Comparison of ENCODE assay signal across 29 cellular contexts in the genomic region with DNA sequence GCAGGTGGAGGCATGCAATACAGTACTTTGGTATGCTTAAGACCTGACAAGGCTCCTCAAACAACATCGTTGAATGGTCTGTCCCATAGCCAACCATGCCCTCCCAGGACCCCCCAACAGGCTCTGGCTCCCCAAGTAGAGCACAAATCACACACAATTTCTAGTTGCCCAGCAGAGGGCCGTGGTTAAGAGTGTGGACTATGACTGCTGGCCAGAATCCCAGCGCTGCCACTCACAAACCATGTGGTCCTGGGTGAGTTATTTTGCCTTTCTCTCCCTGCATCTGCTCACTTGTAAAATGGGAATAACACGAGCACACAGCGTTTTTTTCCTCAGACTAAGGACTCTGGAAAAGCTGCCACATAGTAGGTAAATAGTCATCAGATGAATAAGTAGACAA. TPM values are rescaled to one million over a fixed set of nuclear protein-coding genes. Genes with fewer than 3 reads are reported as not detected.
DNase-seq lines count a peak whose midpoint lies in the region; ATAC-seq and TF ChIP-seq lines count a peak whose summit lies in the region.
"Had no signal": no experiment of that assay in that cellular context is flagged by ENCODE, and none has a peak within 500 bp of the region (broad histone marks: within the 10 kb centered on the region; RNA-seq: fewer than 3 reads in every experiment).

No MANE protein-coding gene starts in this region.

- no peak overlapping the region for H3K18ac ChIP-seq in IMR-90 (ENCODE audit: low read depth, low read length)

- peaks cover 24% of the 10 kb centered on the region for H3K9me1 ChIP-seq in IMR-90 (ENCODE audit: insufficient read depth, low read length)

- CTCF ChIA-PET in IMR-90 (lab: Yijun Ruan, JAX) = no interaction called here

- H2AFZ ChIP-seq in IMR-90 (replicated peaks; ENCODE audit: low read length, poor library complexity) = no peak overlapping the region

- H2AK5ac ChIP-seq in IMR-90 (ENCODE audit: low read depth, low read length) = no peak overlapping the region

- no peak overlapping the region for H3K9ac ChIP-seq in IMR-90 (ENCODE audit: low read depth, low read length)
- H3K9ac ChIP-seq: BLaER1 treated with 17β-estradiol and CSF1 and Interleukin-3, amounts not matched to agents 10 nM and 100 nM had no signal

- peak; percentile 24; the same call in 1 of the 2 replicates for ATAC-seq in IMR-90 (ENCODE audit: low read depth)
- ATAC-seq: activated T-cell treated with anti-CD3 and anti-CD28 coated beads, Interleukin-2, amount 50 U/mL, for 72 hours; body of pancreas; stimulated activated effector memory CD8-positive, alpha-beta T cell treated with anti-CD3 and anti-CD28 coated beads, Interleukin-12 subunit alpha, Interleukin-12 subunit beta, amount 100 ng/mL, for 72 hours; upper lobe of right lung had no signal

- no peak overlapping the region for H3K27ac ChIP-seq in IMR-90 (ENCODE audit: insufficient read depth, low read length)
- H3K27ac ChIP-seq: BLaER1 treated with 17β-estradiol and CSF1 and Interleukin-3, amounts not matched to agents 10 nM and 100 nM; body of pancreas; colonic mucosa; foreskin keratinocyte; upper lobe of right lung had no signal

- H3K27me3 ChIP-seq in IMR-90 (ENCODE audit: control insufficient read depth, insufficient read depth, low read length) = no peaks in the 10 kb centered on the region
- H3K27me3 ChIP-seq: BLaER1 treated with 17β-estradiol and CSF1 and Interleukin-3, amounts not matched to agents 10 nM and 100 nM; body of pancreas; colonic mucosa; foreskin keratinocyte; upper lobe of right lung had no signal

- TF ChIP-seq CTCF in IMR-90 (conservative IDR thresholded peaks at IDR 0.05; ENCODE audit: low read depth, low read length) = no peak

- no peaks in the 10 kb centered on the region for H4K20me1 ChIP-seq in IMR-90 (ENCODE audit: insufficient read depth, low read length)
- H4K20me1 ChIP-seq: BLaER1 treated with 17β-estradiol and CSF1 and Interleukin-3, amounts not matched to agents 10 nM and 100 nM had no signal

- no peak overlapping the region for H4K91ac ChIP-seq in IMR-90 (ENCODE audit: insufficient read depth, low read depth, low read length)

- no peak overlapping the region for H3K14ac ChIP-seq in IMR-90 (replicated peaks; ENCODE audit: low read depth, low read length)

- H3K4ac ChIP-seq in IMR-90 (ENCODE audit: low read depth, low read length) = no peak overlapping the region

- no CpG with 5 or more reads among the region's 5 CpGs for WGBS in IMR-90 (ENCODE audit: extremely low coverage in 2 of 2, insufficient read length in 1 of 2), 2 experiments

- in situ Hi-C loops in IMR-90 (cut with MboI; ENCODE audit: low sequenced_read_pairs) = no loop called here

- no peak overlapping the region for H2BK5ac ChIP-seq in IMR-90 (ENCODE audit: low read depth, low read length, poor library complexity, severe bottlenecking)

- no peak overlapping the region for H3K56ac ChIP-seq in IMR-90 (ENCODE audit: extremely low read depth, insufficient read depth, low read length)

- no peak for TF ChIP-seq POLR2A in IMR-90 (IDR thresholded peaks at IDR 0.05; ENCODE audit: low read depth, low read length)

- peaks cover 2% of the 10 kb centered on the region; the same call in 1 of the 2 replicates for H3K36me3 ChIP-seq in IMR-90 (ENCODE audit: control insufficient read depth, insufficient read depth, low read length)
- H3K36me3 ChIP-seq: BLaER1 treated with 17β-estradiol and CSF1 and Interleukin-3, amounts not matched to agents 10 nM and 100 nM; colonic mucosa; upper lobe of right lung had no signal

- no peak for TF ChIP-seq RAD21 in IMR-90 (IDR thresholded peaks at IDR 0.05; ENCODE audit: low read length)

- H3K4me2 ChIP-seq in IMR-90 (ENCODE audit: low read depth, low read length) = no peak overlapping the region
- H3K4me2 ChIP-seq: BLaER1 treated with 17β-estradiol and CSF1 and Interleukin-3, amounts not matched to agents 10 nM and 100 nM had no signal

- no peaks in the 10 kb centered on the region for H3K9me3 ChIP-seq in IMR-90 (ENCODE audit: control insufficient read depth, insufficient read depth, low read length)
- H3K9me3 ChIP-seq: BLaER1 treated with 17β-estradiol and CSF1 and Interleukin-3, amounts not matched to agents 10 nM and 100 nM; body of pancreas; colonic mucosa; upper lobe of right lung had no signal

- H3K4me1 ChIP-seq in IMR-90 (ENCODE audit: control insufficient read depth, insufficient read depth, low read length) = no peaks in the 10 kb centered on the region
- H3K4me1 ChIP-seq: colonic mucosa, foreskin keratinocyte had no signal

- no peak overlapping the region for H2BK20ac ChIP-seq in IMR-90 (ENCODE audit: low read depth, low read length)

- no peak overlapping the region for H3K23ac ChIP-seq in IMR-90 (ENCODE audit: low read depth, low read length)

- no peak overlapping the region for H2BK120ac ChIP-seq in IMR-90 (ENCODE audit: low read depth, low read length)

- POLR2A ChIA-PET in IMR-90 (lab: Charles Lee; ENCODE audit: unreplicated experiment) = no interaction called here

- no peak overlapping the region for H4K5ac ChIP-seq in IMR-90 (ENCODE audit: low read depth, low read length)

- no peak overlapping the region for H2BK15ac ChIP-seq in IMR-90 (ENCODE audit: low read depth, low read length)

- peak; percentile 62 for DNase-seq in Ammon's horn (ENCODE audit: low spot score)
- no peak for DNase-seq in IMR-90
- DNase-seq in fibroblast of peridontal ligament (ENCODE audit: extremely low read depth) = peak; percentile 23
- DNase-seq in midbrain (lab: John Stamatoyannopoulos, UW) = peak; percentile 29
- no peak for DNase-seq in NCI-H2107 treated with DMSO at 0.1 percent for 48 hours (lab: John Stamatoyannopoulos, UW; ENCODE audit: unreplicated experiment)
- DNase-seq in ureter (ENCODE audit: low spot score) = no peak
- DNase-seq in central memory CD4-positive, alpha-beta T cell = no peak
- DNase-seq in NCI-H2029 (lab: John Stamatoyannopoulos, UW) = no peak
- DNase-seq: activated naive CD4-positive, alpha-beta T cell; activated T-cell treated with anti-CD3 and anti-CD28 coated beads, Interleukin-2, amount 50 U/mL, for 72 hours; colonic mucosa; effector memory CD4-positive, alpha-beta T cell; GF-D8; H7; immature natural killer cell; KBM-7; NCI-H1436; NCI-H446 treated with DMSO at 0.1 percent for 48 hours; OCI-M1; retina; stimulated activated CD4-positive, alpha-beta T cell treated with anti-CD3 and anti-CD28 coated beads, Interleukin-4, amount 100 ng/mL, for 24 hours; upper lobe of right lung had no signal

- no peak overlapping the region for H4K8ac ChIP-seq in IMR-90 (ENCODE audit: low read depth in 2 of 2, low read length in 2 of 2)

- H3K79me1 ChIP-seq in IMR-90 (ENCODE audit: low read depth in 1 of 2, low read length in 2 of 2) = no peaks in the 10 kb centered on the region; a peak in 1 of 4 replicates

- H3K4me3 ChIP-seq in IMR-90 (ENCODE audit: insufficient read depth, low read depth, low read length) = no peak overlapping the region
- H3K4me3 ChIP-seq: BLaER1 treated with 17β-estradiol and CSF1 and Interleukin-3, amounts not matched to agents 10 nM and 100 nM; body of pancreas; colonic mucosa; upper lobe of right lung had no signal

- intact Hi-C loops in IMR-90 (cut with micrococcal nuclease) = loop anchor here (10.0 kb wide), 1 partner anchor 55 kb away; no protein-coding TSS in a partner anchor

- BruUV-seq in IMR-90 (replicated peaks; lab: Mats Ljungman, UMichigan) = no TSS peak

- H2AK9ac ChIP-seq in IMR-90 (replicated peaks; ENCODE audit: low read depth, low read length, poor library complexity) = no peak overlapping the region

- dilution Hi-C loops in IMR-90 (cut with HindIII; ENCODE audit: low sequenced_read_pairs, unreplicated experiment) = no loop called here

TF ChIP-seq in IMR-90, 13 proteins besides CTCF, POLR2A, EP300 and RAD21:
- no peak for TF ChIP-seq MAFK (IDR thresholded peaks at IDR 0.05; ENCODE audit: low read depth, low read length)
- TF ChIP-seq, protein P1, sequence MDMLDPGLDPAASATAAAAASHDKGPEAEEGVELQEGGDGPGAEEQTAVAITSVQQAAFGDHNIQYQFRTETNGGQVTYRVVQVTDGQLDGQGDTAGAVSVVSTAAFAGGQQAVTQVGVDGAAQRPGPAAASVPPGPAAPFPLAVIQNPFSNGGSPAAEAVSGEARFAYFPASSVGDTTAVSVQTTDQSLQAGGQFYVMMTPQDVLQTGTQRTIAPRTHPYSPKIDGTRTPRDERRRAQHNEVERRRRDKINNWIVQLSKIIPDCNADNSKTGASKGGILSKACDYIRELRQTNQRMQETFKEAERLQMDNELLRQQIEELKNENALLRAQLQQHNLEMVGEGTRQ (IDR thresholded peaks at IDR 0.05; ENCODE audit: low read depth, low read length) = no peak
- TF ChIP-seq MAZ (IDR thresholded peaks at IDR 0.05; ENCODE audit: borderline replicate concordance, low read depth, low read length) = no peak
- TF ChIP-seq, protein P2, sequence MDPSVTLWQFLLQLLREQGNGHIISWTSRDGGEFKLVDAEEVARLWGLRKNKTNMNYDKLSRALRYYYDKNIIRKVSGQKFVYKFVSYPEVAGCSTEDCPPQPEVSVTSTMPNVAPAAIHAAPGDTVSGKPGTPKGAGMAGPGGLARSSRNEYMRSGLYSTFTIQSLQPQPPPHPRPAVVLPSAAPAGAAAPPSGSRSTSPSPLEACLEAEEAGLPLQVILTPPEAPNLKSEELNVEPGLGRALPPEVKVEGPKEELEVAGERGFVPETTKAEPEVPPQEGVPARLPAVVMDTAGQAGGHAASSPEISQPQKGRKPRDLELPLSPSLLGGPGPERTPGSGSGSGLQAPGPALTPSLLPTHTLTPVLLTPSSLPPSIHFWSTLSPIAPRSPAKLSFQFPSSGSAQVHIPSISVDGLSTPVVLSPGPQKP (IDR thresholded peaks at IDR 0.05; ENCODE audit: borderline replicate concordance, low read depth, low read length) = no peak
- no peak for TF ChIP-seq BHLHE40 (IDR thresholded peaks at IDR 0.05; ENCODE audit: low read depth, low read length)
- TF ChIP-seq CHD1 (IDR thresholded peaks at IDR 0.05; ENCODE audit: low read depth, low read length) = no peak
- no peak for TF ChIP-seq NFE2L2 (IDR thresholded peaks at IDR 0.05; ENCODE audit: low read depth, low read length)
- TF ChIP-seq FOS (IDR thresholded peaks at IDR 0.05; ENCODE audit: low read depth, low read length) = no peak
- no peak for TF ChIP-seq SMC3 (IDR thresholded peaks at IDR 0.05; ENCODE audit: low read depth, low read length)
- TF ChIP-seq CEBPB (IDR thresholded peaks at IDR 0.05; ENCODE audit: low read depth, low read length) = no peak
- TF ChIP-seq RFX5 (IDR thresholded peaks at IDR 0.05; ENCODE audit: low read depth, low read length) = no peak

RNA-seq across cellular contexts. Expression of a gene that starts 6.5 kb away (rescaled TPM):
- total RNA-seq in IMR-90 (2012; rRNA removed) = 0.28 and 0.36 TPM in 2 replicates
- 0.21 and 0.36 TPM in 2 replicates for polyA plus RNA-seq in IMR-90 (2012; rRNA removed)
- 0.31 TPM in 1 of 2 replicates, not detected in the other for polyA plus RNA-seq in IMR-90 (2012; cell fraction: cytosol; rRNA removed)
- 0.23 and 0.26 TPM in 2 replicates for polyA plus RNA-seq in IMR-90 (2012; cell fraction: nucleus; rRNA removed; ENCODE audit: low replicate concordance)
- 6.6 TPM for total RNA-seq in ureter
- total RNA-seq: activated T-cell treated with anti-CD3 and anti-CD28 coated beads, Interleukin-2, amount 50 U/mL, for 72 hours; foreskin keratinocyte; HT-29; osteocyte; T-helper 2 cell treated with Interferon-gamma antibody and Interleukin-4, amounts not matched to agents 100 ng/mL and 5 ng/mL, for 36 hours had no signal
- polyA plus RNA-seq: foreskin keratinocyte had no signal

Comparison
In these comparisons a context has a peak if more than half of its experiments do, and no peak if none do; other contexts are left out.
1. DNase-seq: peak in Ammon's horn (single experiment), fibroblast of peridontal ligament (single experiment) and midbrain (single experiment); none in IMR-90 (single experiment), NCI-H2107 treated with DMSO at 0.1 percent for 48 hours (single experiment), ureter (single experiment), central memory CD4-positive, alpha-beta T cell (single experiment) and NCI-H2029 (single experiment).